ENCODE assay signal across 19 cellular contexts in the genomic region with DNA sequence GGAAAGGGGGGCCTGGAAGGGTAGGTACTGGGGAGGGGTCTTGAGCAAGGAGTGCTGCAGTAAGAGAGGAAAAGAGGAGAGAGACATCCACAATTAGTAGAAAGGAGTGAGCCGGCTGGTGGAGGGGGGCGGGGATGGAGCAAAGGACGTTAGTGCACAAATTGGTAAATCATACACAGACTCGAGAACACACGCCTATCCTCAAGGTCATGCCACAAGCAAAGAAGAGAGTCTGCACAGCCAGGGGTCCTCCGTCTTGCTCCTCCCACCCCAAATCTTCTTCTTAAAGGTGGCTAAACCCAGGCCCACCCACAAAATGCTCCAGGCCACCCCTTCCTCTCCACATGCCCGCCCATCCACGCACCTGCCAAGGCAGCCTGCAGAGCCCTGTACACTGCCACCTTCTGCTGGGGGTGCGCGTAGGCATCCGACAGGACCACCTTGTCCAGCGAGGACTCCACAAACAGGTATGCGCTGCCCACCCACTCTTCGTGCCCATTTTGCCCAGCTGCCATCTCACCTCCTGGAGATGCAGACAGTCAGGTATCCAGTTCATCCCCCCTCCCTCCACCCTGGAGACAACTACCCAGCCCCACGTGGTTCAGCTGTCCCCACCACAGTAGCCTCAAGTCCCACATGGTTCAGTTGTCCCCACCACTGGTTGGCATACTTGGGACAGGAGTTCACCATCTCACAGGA. TPM values are rescaled to one million over a fixed set of nuclear protein-coding genes. Genes with fewer than 3 reads are reported as not detected.
DNase-seq lines count a peak whose midpoint lies in the region; ATAC-seq and TF ChIP-seq lines count a peak whose summit lies in the region.
"Had no signal": no experiment of that assay in that cellular context is flagged by ENCODE, and none has a peak within 500 bp of the region (broad histone marks: within the 10 kb centered on the region; RNA-seq: fewer than 3 reads in every experiment).

No MANE protein-coding gene starts in this region.

- H3K4me3 ChIP-seq in CD4-positive, CD25-positive, alpha-beta regulatory T cell (ENCODE audit: low read depth, low read length), result no peak overlapping the region
- H3K4me3 ChIP-seq: adrenal gland, lower lobe of right lung had no signal

- H3K4me1 Mint-ChIP-seq in CD4-positive, CD25-positive, alpha-beta regulatory T cell, result peaks cover 6 to 68% (median 39%) of the 10 kb centered on the region in 4 donors
- H3K4me1 Mint-ChIP-seq in T-cell, result peaks cover 60 to 66% (median 66%) of the 10 kb centered on the region in 3 donors

- TF ChIP-seq CTCF in GM13977 (IDR thresholded peaks at IDR 0.05; ENCODE audit: extremely low read depth, insufficient read depth, missing control alignments), result no peak

- no peak for ATAC-seq in CD4-positive, CD25-positive, alpha-beta regulatory T cell (ENCODE audit: low read depth in 2 of 2)
- ATAC-seq in T-cell (replicated peaks in 1 of 4) (no peak), HG02884 (IDR thresholded peaks at IDR 0.05; ENCODE audit: unreplicated experiment) (no peak), GM19452 (IDR thresholded peaks at IDR 0.05; ENCODE audit: unreplicated experiment) (no peak)
- ATAC-seq: lower lobe of right lung, right cardiac atrium had no signal

- in situ Hi-C loops in GM13977 (cut with MboI; ENCODE audit: low pct_unique_long_range_greater_than_20kb, low sequenced_read_pairs, unreplicated experiment), result loop anchor here (10.0 kb wide), 1 partner anchor 141 kb away; no protein-coding TSS in a partner anchor

- H3K4me1 ChIP-seq in CD4-positive, CD25-positive, alpha-beta regulatory T cell (ENCODE audit: control insufficient read depth, insufficient read depth, low read length, poor library complexity, severe bottlenecking), result peaks cover 56% of the 10 kb centered on the region

- DNase-seq in 8988T (peak; percentile 77), T-cell (no peak), islet precursor cell (peak; percentile 51), GM13977 (ENCODE audit: low spot score) (no peak), NCI-H1694 (lab: John Stamatoyannopoulos, UW) (no peak)
- DNase-seq in CD4-positive, CD25-positive, alpha-beta regulatory T cell, result no peak
- DNase-seq: activated T-cell treated with anti-CD3 and anti-CD28 coated beads for 4 hours, AML-193, DMS53, foreskin fibroblast, lower lobe of right lung, NCI-H2081, SW 1271, testis had no signal

- H3K36me3 Mint-ChIP-seq in CD4-positive, CD25-positive, alpha-beta regulatory T cell, result no peaks in the 10 kb centered on the region
- H3K36me3 Mint-ChIP-seq in T-cell, result peaks cover 6% of the 10 kb centered on the region

- no peaks in the 10 kb centered on the region for H3K36me3 ChIP-seq in CD4-positive, CD25-positive, alpha-beta regulatory T cell (ENCODE audit: control insufficient read depth, insufficient read depth, low read length)
- H3K36me3 ChIP-seq: adrenal gland had no signal

- peak overlapping the region in 2 of 4 donors; percentile 46 to 98 for H3K4me3 Mint-ChIP-seq in CD4-positive, CD25-positive, alpha-beta regulatory T cell
- H3K4me3 Mint-ChIP-seq in T-cell, result peak overlapping the region in 2 of 3 donors; percentile 14 to 87

- peak overlapping the region in 2 of 3 donors; percentile 26 to 52 for H3K27ac Mint-ChIP-seq in CD4-positive, CD25-positive, alpha-beta regulatory T cell
- peak overlapping the region; percentile 97 to 100 for H3K27ac Mint-ChIP-seq in T-cell

- H3K9me3 ChIP-seq in CD4-positive, CD25-positive, alpha-beta regulatory T cell (ENCODE audit: control insufficient read depth in 2 of 2, low read length in 2 of 2), result no peaks in the 10 kb centered on the region
- H3K9me3 ChIP-seq: adrenal gland, lower lobe of right lung, testis had no signal

- no peaks in the 10 kb centered on the region for H3K27me3 ChIP-seq in CD4-positive, CD25-positive, alpha-beta regulatory T cell (ENCODE audit: control insufficient read depth, insufficient read depth, low read length)
- H3K27me3 ChIP-seq: adrenal gland, testis had no signal

- no peak overlapping the region for H3K27ac ChIP-seq in CD4-positive, CD25-positive, alpha-beta regulatory T cell (ENCODE audit: insufficient read depth, low read length, poor library complexity, severe bottlenecking)
- H3K27ac ChIP-seq: adrenal gland, lower lobe of right lung, testis had no signal

- CTCF ChIA-PET in T-cell (lab: Charles Lee), result interaction anchor here in 1 of 2 donors (1.4 to 1.6 kb wide), 3 partner anchors 91 to 143 kb away, joined by 3 to 10 read pairs (median 8); a partner anchor contains a TSS

- H3K9me3 Mint-ChIP-seq in CD4-positive, CD25-positive, alpha-beta regulatory T cell, result no peaks in the 10 kb centered on the region
- no peaks in the 10 kb centered on the region for H3K9me3 Mint-ChIP-seq in T-cell
- H3K9me3 Mint-ChIP-seq: neural crest cell had no signal

- peaks cover 19% of the 10 kb centered on the region for H3K27me3 Mint-ChIP-seq in CD4-positive, CD25-positive, alpha-beta regulatory T cell
- H3K27me3 Mint-ChIP-seq in T-cell, result peaks cover 0 to 4% of the 10 kb centered on the region in 2 donors

- POLR2A ChIA-PET in T-cell (lab: Charles Lee), result interaction anchor here in 1 of 2 donors (0.5 kb wide), 1 partner anchor 535 kb away, joined by 6 read pairs; no protein-coding TSS in a partner anchor

RNA-seq across cellular contexts. Expression of a gene that starts 3.4 kb away (rescaled TPM):
- total RNA-seq in CD4-positive, CD25-positive, alpha-beta regulatory T cell, result 50.3 TPM
- polyA plus RNA-seq in CD4-positive, CD25-positive, alpha-beta regulatory T cell, result 10 to 100 TPM; 66.4 to 92.4 (median 88.1) TPM
- 100 to 1,000 TPM in 3 of 5 donors, 10 to 100 TPM in 2; 58.3 to 179 (median 123) TPM for total RNA-seq in T-cell

RNA-seq across cellular contexts. Expression of a gene that starts 3.5 kb away (rescaled TPM):
- 16.6 TPM for total RNA-seq in CD4-positive, CD25-positive, alpha-beta regulatory T cell
- 1 to 10 TPM; 2.5 to 6.6 (median 4.0) TPM for polyA plus RNA-seq in CD4-positive, CD25-positive, alpha-beta regulatory T cell
- total RNA-seq in T-cell, result 10 to 100 TPM; 18.5 to 69.7 (median 43.7) TPM

RNA-seq across cellular contexts. Expression of a gene that starts 5.5 kb away (rescaled TPM):
- 3.4 TPM for total RNA-seq in CD4-positive, CD25-positive, alpha-beta regulatory T cell
- polyA plus RNA-seq in CD4-positive, CD25-positive, alpha-beta regulatory T cell, result 1 to 10 TPM in 3 of 4 donors, under 1 TPM in 1; 0.44 to 1.3 (median 1.2) TPM
- total RNA-seq in T-cell, result 1 to 10 TPM; 3.0 to 9.5 (median 4.9) TPM

RNA-seq across cellular contexts. Expression of a gene that starts 8.2 kb away (rescaled TPM):
- total RNA-seq in CD4-positive, CD25-positive, alpha-beta regulatory T cell, result 34.4 TPM
- polyA plus RNA-seq in CD4-positive, CD25-positive, alpha-beta regulatory T cell, result not detected
- 10 to 100 TPM; 22.3 to 66.3 (median 39.1) TPM for total RNA-seq in T-cell

RNA-seq across cellular contexts. Expression of a gene that starts 14.0 kb away (rescaled TPM):
- total RNA-seq in CD4-positive, CD25-positive, alpha-beta regulatory T cell, result 2.3 TPM
- not detected for polyA plus RNA-seq in CD4-positive, CD25-positive, alpha-beta regulatory T cell
- 1 to 10 TPM; 2.1 to 8.0 (median 5.2) TPM for total RNA-seq in T-cell

Comparison
In these comparisons a context has a peak if more than half of its experiments do, and no peak if none do; other contexts are left out.
1. DNase-seq: peak in 8988T (single experiment) and islet precursor cell (single experiment); none in CD4-positive, CD25-positive, alpha-beta regulatory T cell (0 of 3), T-cell (0 of 34), GM13977 (single experiment) and NCI-H1694 (single experiment).